7 cellular contexts compared by ENCODE assay signal in genomic region chr9:130042931-130043653, GRCh38. TPM values are rescaled to one million over a fixed set of nuclear protein-coding genes. Genes with fewer than 3 reads are reported as not detected.
DNase-seq lines count a peak whose midpoint lies in the region; ATAC-seq, FAIRE-seq and TF ChIP-seq lines count a peak whose summit lies in the region.

FNBP1 (minus strand) TSS chr9:130043189; CDS start chr9:130042975, 214 bp downstream.

- H3K27me3 Mint-ChIP-seq in effector memory CD8-positive, alpha-beta T cell, result no peaks in the 10 kb centered on the region
- H3K27me3 Mint-ChIP-seq in memory B cell, result no peaks in the 10 kb centered on the region

- H3K4me1 Mint-ChIP-seq in effector memory CD8-positive, alpha-beta T cell (ENCODE audit: low read depth in 2 of 2), result peaks cover 43 to 44% of the 10 kb centered on the region in 2 donors
- peaks cover 36% of the 10 kb centered on the region for H3K4me1 Mint-ChIP-seq in memory B cell

- peak; percentile 35 for ATAC-seq in HG03108 (IDR thresholded peaks at IDR 0.05; ENCODE audit: unreplicated experiment)
- peak; percentile 66 for ATAC-seq in effector memory CD8-positive, alpha-beta T cell (replicated peaks)
- peak; percentile 63 for ATAC-seq in memory B cell (ENCODE audit: low read depth)

- no peaks in the 10 kb centered on the region for H3K9me3 Mint-ChIP-seq in effector memory CD8-positive, alpha-beta T cell
- H3K9me3 Mint-ChIP-seq in memory B cell, result no peaks in the 10 kb centered on the region

- H3K27ac Mint-ChIP-seq in effector memory CD8-positive, alpha-beta T cell, result peak within 1 kb of the TSS; percentile 99 to 100
- peak within 1 kb of the TSS; percentile 99 for H3K27ac Mint-ChIP-seq in memory B cell

- TF ChIP-seq POLR2A in GM12892 (IDR thresholded peaks at IDR 0.05; ENCODE audit: low read depth, low read length), result peak; percentile 81; the same call in 1 of the 2 replicates

- peak within 1 kb of the TSS; percentile 99 to 100 for H3K4me3 Mint-ChIP-seq in effector memory CD8-positive, alpha-beta T cell
- peak within 1 kb of the TSS; percentile 97 for H3K4me3 Mint-ChIP-seq in memory B cell

- DNase-seq in GM12892 (ENCODE audit: insufficient read length) (peak; percentile 87), NCI-H774 (lab: John Stamatoyannopoulos, UW) (peak; percentile 76), memory B cell (ENCODE audit: low spot score in 2 of 2) (peak; percentile 77 to 78)
- peak; percentile 47 to 69 (median 62) for DNase-seq in activated CD8-positive, alpha-beta memory T cell treated with anti-CD3 and anti-CD28 coated beads for 48 hours (ENCODE audit: low read depth in 2 of 3, low spot score in 2 of 3)
- peak; percentile 69 to 76 (median 73) for DNase-seq in effector memory CD8-positive, alpha-beta T cell
- peak; percentile 55 to 65 (median 59) for DNase-seq in stimulated activated CD4-positive, alpha-beta T cell treated with anti-CD3 and anti-CD28 coated beads, TNF-alpha, amount 100 ng/mL, for 48 hours (ENCODE audit: low read depth in 3 of 3)

- no peak for FAIRE-seq in GM12892 (lab: Jason Lieb, UNC)

- peaks cover 54% of the 10 kb centered on the region for H3K36me3 Mint-ChIP-seq in effector memory CD8-positive, alpha-beta T cell (ENCODE audit: insufficient read depth)
- peaks cover 3% of the 10 kb centered on the region for H3K36me3 Mint-ChIP-seq in memory B cell

RNA-seq across cellular contexts. Expression of gene FNBP1, which starts in this region (rescaled TPM):
- 346 TPM for polyA plus RNA-seq in GM12892 (2012; ENCODE audit: missing spikeins)

Comparison
In these comparisons a context has a peak if more than half of its experiments do, and no peak if none do; other contexts are left out.
1. Peak in every context shown above with its lines: DNase-seq and ATAC-seq.